In genomic region chr1:47780469-47780995, GRCh38 we compare ENCODE assay signal across 21 cellular contexts.
"Had no signal": no experiment of that assay in that cellular context is flagged by ENCODE, and none has a peak within 500 bp of the region (broad histone marks: within the 10 kb centered on the region; RNA-seq: fewer than 3 reads in every experiment).

No MANE protein-coding gene starts in this region.

- H3K4me3 Mint-ChIP-seq: activated CD4-positive, alpha-beta T cell treated with anti-CD3 and anti-CD28 coated beads, Interleukin-2, amount 10 ng/mL, durations not matched to agents 7 days and 5 days; activated CD8-positive, alpha-beta T cell treated with anti-CD3 and anti-CD28 coated beads, Interleukin-2, amount 10 ng/mL, durations not matched to agents 7 days and 5 days; activated naive CD8-positive, alpha-beta T cell treated with anti-CD3 and anti-CD28 coated beads, Interleukin-2, amount 10 ng/mL, durations not matched to agents 7 days and 5 days; activated T-cell treated with anti-CD3 and anti-CD28 coated beads, Interleukin-2, amount 50 U/mL, for 24 hours; nephron progenitor cell had no signal

- H3K4me1 Mint-ChIP-seq: activated CD4-positive, alpha-beta T cell treated with anti-CD3 and anti-CD28 coated beads, Interleukin-2, amount 10 ng/mL, durations not matched to agents 7 days and 5 days; activated naive CD8-positive, alpha-beta T cell treated with anti-CD3 and anti-CD28 coated beads, Interleukin-2, amount 10 ng/mL, durations not matched to agents 7 days and 5 days had no signal

- H3K27me3 Mint-ChIP-seq: activated CD4-positive, alpha-beta T cell treated with anti-CD3 and anti-CD28 coated beads, Interleukin-2, amount 10 ng/mL, durations not matched to agents 7 days and 5 days; activated naive CD8-positive, alpha-beta T cell treated with anti-CD3 and anti-CD28 coated beads, Interleukin-2, amount 10 ng/mL, durations not matched to agents 7 days and 5 days had no signal

- H3K27ac Mint-ChIP-seq: activated CD4-positive, alpha-beta T cell treated with anti-CD3 and anti-CD28 coated beads, Interleukin-2, amount 10 ng/mL, durations not matched to agents 7 days and 5 days; activated CD8-positive, alpha-beta T cell treated with anti-CD3 and anti-CD28 coated beads, Interleukin-2, amount 10 ng/mL, durations not matched to agents 7 days and 5 days; activated naive CD8-positive, alpha-beta T cell treated with anti-CD3 and anti-CD28 coated beads, Interleukin-2, amount 10 ng/mL, durations not matched to agents 7 days and 5 days; activated T-cell treated with anti-CD3 and anti-CD28 coated beads, Interleukin-2, amount 50 U/mL, for 24 hours; activated T-helper 2 cell treated with anti-CD3 and anti-CD28 coated beads, Interferon-gamma antibody, Interleukin-2, Interleukin-4, amounts not matched to agents 10 μg/mL and 5 μg/mL and 100 μg/mL, durations not matched to agents 14 hours and 24 hours and 36 hours; nephron progenitor cell had no signal

- H3K27ac ChIP-seq: dorsolateral prefrontal cortex, epithelial cell of prostate, left lung, psoas muscle, skin epidermis, transverse colon, vagina had no signal

- H3K36me3 Mint-ChIP-seq: activated naive CD8-positive, alpha-beta T cell treated with anti-CD3 and anti-CD28 coated beads, Interleukin-2, amount 10 ng/mL, durations not matched to agents 7 days and 5 days had no signal

- H3K9me3 Mint-ChIP-seq: activated CD4-positive, alpha-beta T cell treated with anti-CD3 and anti-CD28 coated beads, Interleukin-2, amount 10 ng/mL, durations not matched to agents 7 days and 5 days; activated naive CD8-positive, alpha-beta T cell treated with anti-CD3 and anti-CD28 coated beads, Interleukin-2, amount 10 ng/mL, durations not matched to agents 7 days and 5 days; activated T-cell treated with anti-CD3 and anti-CD28 coated beads, Interleukin-2, amount 50 U/mL, for 24 hours; activated T-helper 2 cell treated with anti-CD3 and anti-CD28 coated beads, Interferon-gamma antibody, Interleukin-2, Interleukin-4, amounts not matched to agents 10 μg/mL and 5 μg/mL and 100 μg/mL, durations not matched to agents 14 hours and 24 hours and 36 hours; nephron progenitor cell had no signal

- DNase-seq: activated CD4-positive, alpha-beta T cell treated with anti-CD3 and anti-CD28 coated beads, Interleukin-2, amount 10 ng/mL, durations not matched to agents 7 days and 5 days; activated CD8-positive, alpha-beta T cell treated with anti-CD3 and anti-CD28 coated beads, Interleukin-2, amount 10 ng/mL, durations not matched to agents 7 days and 5 days; activated naive CD4-positive, alpha-beta T cell treated with Interleukin-2 at 50 U/mL for 16 hours; activated naive CD8-positive, alpha-beta T cell treated with anti-CD3 and anti-CD28 coated beads, Interleukin-2, amount 10 ng/mL, durations not matched to agents 7 days and 5 days; activated T-cell treated with anti-CD3 and anti-CD28 coated beads, Interleukin-2, amount 50 U/mL, for 24 hours; dorsolateral prefrontal cortex; foreskin melanocyte; kidney; mammary epithelial cell; midbrain; nephron progenitor cell; stimulated activated naive CD8-positive, alpha-beta T cell treated with anti-CD3 and anti-CD28 coated beads, Interleukin-15, Interleukin-2, amounts not matched to agents 100 U/mL and 50 U/mL, for 24 hours; T-helper 9 cell; transverse colon had no signal

- ATAC-seq: activated CD4-positive, CD25-positive, alpha-beta regulatory T cell treated with anti-CD3 and anti-CD28 coated beads, Interleukin-2, amount 50 U/mL, for 24 hours; activated CD8-positive, alpha-beta T cell treated with anti-CD3 and anti-CD28 coated beads, Interleukin-2, amount 10 ng/mL, durations not matched to agents 7 days and 5 days; psoas muscle; stimulated activated naive CD8-positive, alpha-beta T cell treated with anti-CD3 and anti-CD28 coated beads, Interleukin-15, Interleukin-2, amounts not matched to agents 100 U/mL and 50 U/mL, for 24 hours had no signal
